ENCODE assay signal across 27 cellular contexts in the genomic region with DNA sequence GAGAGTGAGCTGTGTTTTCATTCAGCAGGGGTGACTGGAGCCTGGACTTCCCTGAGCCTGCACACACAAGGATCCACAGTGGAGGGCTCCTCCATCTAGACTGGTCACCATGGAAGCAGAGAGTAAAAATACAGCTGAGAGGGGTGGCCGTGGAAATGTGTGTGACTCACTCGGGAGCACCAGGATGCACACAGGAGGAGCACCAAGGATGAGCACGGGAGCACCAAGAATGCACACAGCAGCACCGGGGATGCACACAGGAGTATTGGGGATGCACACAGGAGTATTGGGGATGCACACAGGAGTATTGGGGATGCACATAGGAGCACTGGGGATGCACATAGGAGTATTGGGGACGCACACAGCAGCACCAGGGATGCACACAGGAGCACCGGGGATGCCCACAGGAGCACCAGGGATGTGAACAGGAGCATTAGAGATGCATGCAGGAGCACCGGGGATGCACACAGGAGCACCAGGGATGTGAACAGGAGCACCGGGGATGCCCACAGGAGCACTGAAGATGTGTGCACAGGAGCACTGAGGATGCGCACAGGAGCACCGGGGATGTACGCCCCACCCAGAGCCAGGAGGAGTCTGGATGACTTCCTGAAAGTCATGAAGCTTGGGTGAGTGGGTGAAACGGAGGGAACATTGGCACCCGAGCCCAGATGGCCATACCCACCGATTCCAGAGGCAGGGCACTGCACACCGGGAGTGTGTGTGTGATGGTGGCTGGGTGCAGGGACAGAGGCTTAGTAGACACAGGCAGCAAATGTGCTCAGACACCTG.
"Had no signal": no experiment of that assay in that cellular context is flagged by ENCODE, and none has a peak within 500 bp of the region (broad histone marks: within the 10 kb centered on the region; RNA-seq: fewer than 3 reads in every experiment).

No MANE protein-coding gene starts in this region.

- H3K36me3 ChIP-seq: colonic mucosa, esophagus muscularis mucosa, esophagus squamous epithelium, gastrocnemius medialis, gastroesophageal sphincter, heart left ventricle, heart right ventricle had no signal

- H3K9me3 ChIP-seq: colonic mucosa, esophagus muscularis mucosa, esophagus squamous epithelium, gastrocnemius medialis, gastroesophageal sphincter, heart left ventricle, heart right ventricle had no signal

- H3K27me3 ChIP-seq: colonic mucosa, foreskin keratinocyte, gastrocnemius medialis had no signal

- H3K4me1 ChIP-seq: colonic mucosa, esophagus muscularis mucosa, foreskin keratinocyte, gastrocnemius medialis, gastroesophageal sphincter, heart left ventricle, heart right ventricle had no signal

- H3K4me3 ChIP-seq: colonic mucosa, coronary artery, esophagus muscularis mucosa, esophagus squamous epithelium, gastrocnemius medialis, gastroesophageal sphincter, heart left ventricle, heart right ventricle had no signal

- DNase-seq: colonic mucosa; cortex of kidney; dermis blood vessel endothelial cell; effector CD4-positive, alpha-beta T cell; effector CD8-positive, alpha-beta T cell; effector memory CD4-positive, alpha-beta T cell; effector memory CD8-positive, alpha-beta T cell; endodermal cell; erythroblast; esophagus squamous epithelium; foreskin fibroblast; foreskin keratinocyte; foreskin melanocyte; gastrocnemius medialis; glutamatergic neuron; head of caudate nucleus; heart left ventricle; heart right ventricle had no signal

- H3K27ac ChIP-seq: colonic mucosa, coronary artery, epithelial cell of prostate, esophagus muscularis mucosa, esophagus squamous epithelium, foreskin keratinocyte, gastrocnemius medialis, gastroesophageal sphincter, heart left ventricle, heart right ventricle had no signal

- FAIRE-seq: colon, endometrium, endothelial cell of umbilical vein, frontal cortex had no signal

- ATAC-seq: effector memory CD8-positive, alpha-beta T cell; esophagus mucosa; foreskin keratinocyte; gastrocnemius medialis; gastroesophageal sphincter; heart left ventricle; heart right ventricle had no signal
